Comparison of ENCODE assay signal across 9 cellular contexts in the genomic region with DNA sequence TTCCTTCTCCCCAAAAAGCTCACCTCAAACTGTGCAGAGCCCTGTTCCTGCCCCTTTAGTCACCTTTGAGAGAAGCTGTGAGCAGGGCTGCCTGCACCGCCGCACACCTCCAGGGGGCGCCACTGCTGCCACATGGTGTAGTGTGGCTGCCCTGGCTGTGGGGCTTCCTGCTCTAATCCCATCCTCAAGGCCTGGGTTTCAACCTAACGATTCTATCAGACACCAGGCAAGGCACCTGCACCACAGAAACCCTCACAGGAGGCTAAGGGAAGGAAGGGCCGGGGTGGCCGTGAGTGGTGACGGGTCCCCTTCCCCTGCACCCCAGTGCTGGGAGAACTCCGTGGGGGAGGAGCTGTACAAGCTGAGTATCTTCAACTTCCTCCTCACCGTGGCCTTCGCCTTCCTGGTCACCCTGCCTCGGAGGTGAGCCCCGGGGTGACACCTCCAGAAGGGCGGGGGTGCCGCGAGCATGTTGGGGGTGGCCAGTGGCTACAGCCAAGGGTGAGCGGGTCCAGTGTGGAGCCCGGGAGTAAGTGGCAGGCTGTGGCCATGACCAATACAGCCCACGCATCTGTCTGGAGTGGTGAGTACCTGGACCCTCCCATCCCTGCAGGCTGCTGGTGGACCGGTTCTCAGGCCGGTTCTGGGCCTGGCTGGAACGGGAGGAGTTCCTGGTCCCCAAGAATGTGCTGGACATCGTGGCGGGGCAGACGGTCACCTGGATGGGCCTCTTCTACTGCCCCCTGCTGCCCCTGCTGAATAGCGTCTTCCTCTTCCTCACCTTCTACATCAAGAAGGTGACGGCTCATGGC. TPM values are rescaled to one million over a fixed set of nuclear protein-coding genes. Genes with fewer than 3 reads are reported as not detected.
DNase-seq lines count a peak whose midpoint lies in the region; ATAC-seq and TF ChIP-seq lines count a peak whose summit lies in the region.
"Had no signal": no experiment of that assay in that cellular context is flagged by ENCODE, and none has a peak within 500 bp of the region (broad histone marks: within the 10 kb centered on the region; RNA-seq: fewer than 3 reads in every experiment).

No MANE protein-coding gene starts in this region.

- CTCF ChIA-PET in HEK293 (lab: Yijun Ruan, JAX) (interaction anchor here (0.5 to 2.6 kb wide), 15 partner anchors 9 to 113 kb away, joined by 3 to 9 read pairs (median 4); a partner anchor contains a TSS), HEK293T (lab: Yijun Ruan, JAX) (interaction anchor here (0.5 to 3.8 kb wide), 8 partner anchors 9 to 597 kb away, joined by 3 to 15 read pairs (median 4); a partner anchor contains a TSS)

- TF ChIP-seq CTCF in AG09309 (IDR thresholded peaks at IDR 0.05; ENCODE audit: control insufficient read depth, insufficient read depth, low read depth, low read length, missing control alignments) (peak; percentile 43), HEK293 (tag by site-specific recombination; IDR thresholded peaks at IDR 0.05) (peak; percentile 73)

- DNase-seq in AG09309 (ENCODE audit: low read depth) (no peak), left cardiac atrium (peak; percentile 26), epidermal melanocyte (ENCODE audit: insufficient read length, low spot score) (no peak), HEK293T (ENCODE audit: extremely low spot score) (no peak), NCI-H2227 (lab: John Stamatoyannopoulos, UW; ENCODE audit: unreplicated experiment) (no peak)
- peak; percentile 66 to 75 for DNase-seq in activated CD4-positive, alpha-beta T cell treated with anti-CD3 and anti-CD28 coated beads, Interleukin-2, amount 50 U/mL, for 48 hours

- no peaks in the 10 kb centered on the region for H3K4me1 ChIP-seq in HEK293 (ENCODE audit: control insufficient read depth, insufficient read depth, low read length)

- intact Hi-C loops in left cardiac atrium (cut with DNase I): no loop called here

- H3K4me3 ChIP-seq in AG09309 (ENCODE audit: control insufficient read depth, low read depth, low read length) (no peak overlapping the region), HEK293 (ENCODE audit: low read depth, low read length) (no peak overlapping the region)

- no peak overlapping the region for H3K27ac ChIP-seq in HEK293 (ENCODE audit: extremely low read depth, low read depth, low read length)

- no peaks in the 10 kb centered on the region for H3K36me3 ChIP-seq in HEK293 (ENCODE audit: control insufficient read depth in 2 of 2, insufficient read depth in 1 of 2, low read length in 2 of 2)

- ATAC-seq in left cardiac atrium (no peak), HG02840 (IDR thresholded peaks at IDR 0.05; ENCODE audit: low FRiP score, unreplicated experiment) (no peak)

- H3K9me3 ChIP-seq in HEK293 (ENCODE audit: control insufficient read depth, insufficient read depth, low read depth, low read length): no peaks in the 10 kb centered on the region

- POLR2A ChIA-PET in HEK293 (lab: Yijun Ruan, JAX) (interaction anchor here (1.8 kb wide), 1 partner anchor 37 kb away, joined by 9 read pairs; no protein-coding TSS in a partner anchor), HEK293T (lab: Yijun Ruan, JAX) (interaction anchor here (1.1 kb wide), 1 partner anchor 33 kb away, joined by 4 read pairs; no protein-coding TSS in a partner anchor)

TF ChIP-seq in HEK293, 187 proteins besides CTCF, POLR2A, EP300 and RAD21:
- TF ChIP-seq MYNN (tag by site-specific recombination; IDR thresholded peaks at IDR 0.05; ENCODE audit: borderline replicate concordance): no peak
- TF ChIP-seq, protein P1, sequence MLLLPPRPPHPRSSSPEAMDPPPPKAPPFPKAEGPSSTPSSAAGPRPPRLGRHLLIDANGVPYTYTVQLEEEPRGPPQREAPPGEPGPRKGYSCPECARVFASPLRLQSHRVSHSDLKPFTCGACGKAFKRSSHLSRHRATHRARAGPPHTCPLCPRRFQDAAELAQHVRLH (tag by site-specific recombination; IDR thresholded peaks at IDR 0.05): peak; percentile 95

TF ChIP-seq in HEK293T, 16 proteins besides CTCF, POLR2A, EP300 and RAD21:
- no peak for TF ChIP-seq FOXM1 (IDR thresholded peaks at IDR 0.05; ENCODE audit: borderline replicate concordance)

RNA-seq across cellular contexts. Expression of a gene that starts 7.0 kb away (rescaled TPM):
- 1 to 10 TPM; 3.8 to 4.3 TPM for total RNA-seq in left cardiac atrium

RNA-seq across cellular contexts. Expression of a gene that starts 8.6 kb away (rescaled TPM):
- total RNA-seq in left cardiac atrium: not detected
- total RNA-seq: renal cortical epithelial cell had no signal

RNA-seq across cellular contexts. Expression of a gene that starts 9.0 kb away (rescaled TPM):
- 10 to 100 TPM; 24.9 to 32.0 TPM for total RNA-seq in left cardiac atrium

RNA-seq across cellular contexts. Expression of a gene that starts 30.8 kb away (rescaled TPM):
- total RNA-seq in left cardiac atrium: 10 to 100 TPM; 73.4 to 84.5 TPM

RNA-seq across cellular contexts. Expression of a gene that starts 49.3 kb away (rescaled TPM):
- 1 to 10 TPM; 1.8 to 7.7 TPM for total RNA-seq in left cardiac atrium

Comparison
In these comparisons a context has a peak if more than half of its experiments do, and no peak if none do; other contexts are left out.
1. DNase-seq: peak in activated CD4-positive, alpha-beta T cell treated with anti-CD3 and anti-CD28 coated beads, Interleukin-2, amount 50 U/mL, for 48 hours (2 of 2) and left cardiac atrium (single experiment); none in AG09309 (single experiment), epidermal melanocyte (single experiment), HEK293T (single experiment) and NCI-H2227 (single experiment).